ENCODE assay signal across 1 cellular context in genomic region chr1:21200767-21201166, GRCh38.
A peak's percentile ranks its signal among the peaks of the same experiment; 100 is the strongest.
TF ChIP-seq lines count a peak whose summit lies in the region.

No MANE protein-coding gene starts in this region.

TF ChIP-seq in K562, 482 proteins besides CTCF, POLR2A, EP300 and RAD21 (continued from another document and continues in another):
- TF ChIP-seq REST (CRISPR knock-in tag; IDR thresholded peaks at IDR 0.05; ENCODE audit: low read depth) (no peak), ZNF253 (CRISPR knock-in tag; conservative IDR thresholded peaks at IDR 0.05) (no peak), HIVEP1 (CRISPR knock-in tag; IDR thresholded peaks at IDR 0.05) (no peak), ZBTB40 (IDR thresholded peaks at IDR 0.05) (no peak), ZBTB40 (CRISPR knock-in tag; IDR thresholded peaks at IDR 0.05) (no peak), FOXO4 (CRISPR knock-in tag; IDR thresholded peaks at IDR 0.05) (no peak), MAFK (IDR thresholded peaks at IDR 0.05; ENCODE audit: low read length) (peak; percentile 75), U2AF2 (optimal IDR thresholded peaks at IDR 0.05; ENCODE audit: low read depth, low read length) (no peak), ZNF316 (IDR thresholded peaks at IDR 0.05) (peak; percentile 86), ZNF707 (CRISPR knock-in tag; conservative IDR thresholded peaks at IDR 0.05) (no peak), PTBP1 (IDR thresholded peaks at IDR 0.05; ENCODE audit: low read depth, low read length) (no peak), ATF3 (IDR thresholded peaks at IDR 0.05) (peak; percentile 65; the same call in 1 of the 2 replicates), ATF3 (CRISPR knock-in tag; conservative IDR thresholded peaks at IDR 0.05) (no peak), TRIM25 (IDR thresholded peaks at IDR 0.05; ENCODE audit: borderline replicate concordance) (no peak), BRD4 (IDR thresholded peaks at IDR 0.05) (no peak), NFE2 (IDR thresholded peaks at IDR 0.05; ENCODE audit: low read depth) (peak; percentile 88), ATF4 (CRISPR knock-in tag; IDR thresholded peaks at IDR 0.05) (no peak), IRF2 (CRISPR knock-in tag; IDR thresholded peaks at IDR 0.05) (no peak), EHMT2 (IDR thresholded peaks at IDR 0.05) (no peak), ZNF75A (CRISPR knock-in tag; IDR thresholded peaks at IDR 0.05) (no peak), MBD1 (CRISPR knock-in tag; IDR thresholded peaks at IDR 0.05) (no peak), MTF1 (CRISPR knock-in tag; IDR thresholded peaks at IDR 0.05; ENCODE audit: borderline replicate concordance) (no peak), MAFG (tag; conservative IDR thresholded peaks at IDR 0.05) (peak; percentile 83), USF1 (CRISPR knock-in tag; IDR thresholded peaks at IDR 0.05) (no peak), E2F5 (CRISPR knock-in tag; IDR thresholded peaks at IDR 0.05) (no peak), FOSL1 (tag; conservative IDR thresholded peaks at IDR 0.05) (peak; percentile 46; the same call in 1 of the 2 replicates), IRF9 (tag; IDR thresholded peaks at IDR 0.05) (no peak), HEY1 (CRISPR knock-in tag; IDR thresholded peaks at IDR 0.05; ENCODE audit: borderline replicate concordance) (no peak), NBN (IDR thresholded peaks at IDR 0.05; ENCODE audit: low read depth) (no peak), SREBF2 (CRISPR knock-in tag; IDR thresholded peaks at IDR 0.05) (no peak), NR0B1 (IDR thresholded peaks at IDR 0.05; ENCODE audit: partially characterized antibody) (no peak), CEBPG (CRISPR knock-in tag; IDR thresholded peaks at IDR 0.05) (no peak), CEBPG (tag; conservative IDR thresholded peaks at IDR 0.05 in 1 of 2, IDR thresholded peaks at IDR 0.05 in 1 of 2) (0 out of 4 replicates have a peak, but pooled peaks of 1 of the 2 experiments have one; percentile 28)
